15 cellular contexts compared by ENCODE assay signal in the genomic region with DNA sequence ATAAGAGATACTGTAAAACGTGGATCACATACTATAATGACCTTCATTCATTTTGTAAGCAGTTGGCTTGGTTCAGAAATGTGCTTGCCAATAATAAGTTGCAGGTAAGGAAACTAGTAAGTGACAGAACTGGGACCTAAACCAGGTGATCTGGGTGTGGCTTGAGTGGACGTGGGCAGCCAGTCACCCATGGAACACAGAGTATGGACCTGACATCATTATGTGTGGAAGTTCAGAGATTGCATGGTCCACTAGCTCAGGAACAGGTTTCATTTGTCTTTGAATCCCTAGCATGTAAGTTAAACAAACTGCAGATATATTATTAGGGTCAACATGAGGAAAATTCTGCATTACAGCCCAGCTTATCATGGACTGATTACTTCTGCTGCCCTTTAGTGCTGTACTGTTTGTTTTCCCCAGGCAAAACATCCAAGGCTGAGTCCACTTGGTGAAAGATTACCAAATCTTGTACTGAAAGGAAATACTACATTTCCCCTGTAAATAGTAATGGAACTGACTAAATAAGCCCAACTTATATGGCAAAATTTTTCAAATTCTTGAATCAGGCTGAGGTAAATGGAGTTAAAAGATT.
A peak's percentile ranks its signal among the peaks of the same experiment; 100 is the strongest.
DNase-seq lines count a peak whose midpoint lies in the region; ATAC-seq, FAIRE-seq and TF ChIP-seq lines count a peak whose summit lies in the region.
"Had no signal": no experiment of that assay in that cellular context is flagged by ENCODE, and none has a peak within 500 bp of the region (broad histone marks: within the 10 kb centered on the region; RNA-seq: fewer than 3 reads in every experiment).

No MANE protein-coding gene starts in this region.

- H3K4me3 ChIP-seq in A549 = no peak overlapping the region

- no peak overlapping the region for H3K27ac Mint-ChIP-seq in endothelial cell (ENCODE audit: unreplicated experiment)
- H3K27ac Mint-ChIP-seq: CD8-positive, alpha-beta T cell had no signal

- H3K4me1 ChIP-seq in A549 = peaks cover 61% of the 10 kb centered on the region

- no peaks in the 10 kb centered on the region for H3K9me3 ChIP-seq in A549

- H3K9me3 Mint-ChIP-seq in endothelial cell (ENCODE audit: unreplicated experiment) = peaks cover 8% of the 10 kb centered on the region

- no peak overlapping the region for H3K4me3 Mint-ChIP-seq in endothelial cell (ENCODE audit: unreplicated experiment)
- H3K4me3 Mint-ChIP-seq: CD8-positive, alpha-beta T cell had no signal

- DNase-seq in A549 (ENCODE audit: low read depth in 1 of 2, low spot score in 1 of 2) (peak in 1 of 2 experiments; percentile 62), HuH-7 (ENCODE audit: low spot score) (peak; percentile 17), fibroblast of peridontal ligament (ENCODE audit: extremely low read depth) (peak; percentile 30), renal cortical epithelial cell (ENCODE audit: low read depth) (peak; percentile 13), endothelial cell (ENCODE audit: low spot score) (no peak)
- no peak for DNase-seq in stimulated activated CD4-positive, alpha-beta T cell treated with anti-CD3 and anti-CD28 coated beads, Interleukin-12 subunit alpha, Interleukin-12 subunit beta, amount 100 ng/mL, for 4 hours
- DNase-seq: CD8-positive, alpha-beta T cell; KG1; NCI-H1092; NCI-H2107; NCI-H69; NK-92 treated with Interleukin-12 subunit alpha and Interleukin-12 subunit beta, amount 100 ng/mL, for 24 hours had no signal

- no peaks in the 10 kb centered on the region for H3K27me3 Mint-ChIP-seq in endothelial cell (ENCODE audit: unreplicated experiment)

- peak; percentile 34 to 83; a peak in 3 of 6 replicates for ATAC-seq in A549
- ATAC-seq in GM21526 (IDR thresholded peaks at IDR 0.05; ENCODE audit: low FRiP score, unreplicated experiment) = no peak
- ATAC-seq: CD8-positive, alpha-beta T cell had no signal

- TF ChIP-seq CTCF in A549 (IDR thresholded peaks at IDR 0.05) (no peak), endothelial cell (IDR thresholded peaks at IDR 0.05; ENCODE audit: unreplicated experiment) (no peak)

- TF ChIP-seq POLR2A in A549 (IDR thresholded peaks at IDR 0.05; ENCODE audit: low read length) = no peak

- CTCF ChIA-PET in A549 (lab: Yijun Ruan, JAX) = no interaction called here

- POLR2A ChIA-PET in A549 (lab: Yijun Ruan, JAX) = no interaction called here

- TF ChIP-seq EP300 in A549 (IDR thresholded peaks at IDR 0.05) = peak in 1 of 2 experiments; percentile 27; a peak in 1 of 5 replicates

- no peaks in the 10 kb centered on the region for H3K4me1 Mint-ChIP-seq in endothelial cell (ENCODE audit: unreplicated experiment)

- peak overlapping the region; percentile 67 to 71 for H3K27ac ChIP-seq in A549

- no peak for FAIRE-seq in A549 (lab: Jason Lieb, UNC)
- FAIRE-seq: D721Med, H54 had no signal

- TF ChIP-seq RAD21 in A549 (conservative IDR thresholded peaks at IDR 0.05 in 1 of 2, IDR thresholded peaks at IDR 0.05 in 1 of 2) = no peak

- H3K4me2 ChIP-seq in A549 = peak overlapping the region; percentile 58

- peaks cover 8% of the 10 kb centered on the region for H3K36me3 Mint-ChIP-seq in endothelial cell (ENCODE audit: low read depth, unreplicated experiment)
- H3K36me3 Mint-ChIP-seq: CD8-positive, alpha-beta T cell had no signal

- WGBS in A549 (ENCODE audit: missing lambda C conversion rate) = 18% methylated on average over 2 of the region's 2 CpGs

TF ChIP-seq in A549, 52 proteins besides CTCF, POLR2A, EP300 and RAD21:
- no peak for TF ChIP-seq HOXA7 (CRISPR knock-in tag; IDR thresholded peaks at IDR 0.05)
- TF ChIP-seq FOSL2 (IDR thresholded peaks at IDR 0.05) = no peak
- peak; percentile 4; the same call in 1 of the 2 replicates for TF ChIP-seq FOSL2 (CRISPR knock-in tag; IDR thresholded peaks at IDR 0.05)
- TF ChIP-seq CEBPB (IDR thresholded peaks at IDR 0.05) = peak in 1 of 2 experiments; percentile 35; a peak in 1 of 4 replicates
- TF ChIP-seq, protein P1, sequence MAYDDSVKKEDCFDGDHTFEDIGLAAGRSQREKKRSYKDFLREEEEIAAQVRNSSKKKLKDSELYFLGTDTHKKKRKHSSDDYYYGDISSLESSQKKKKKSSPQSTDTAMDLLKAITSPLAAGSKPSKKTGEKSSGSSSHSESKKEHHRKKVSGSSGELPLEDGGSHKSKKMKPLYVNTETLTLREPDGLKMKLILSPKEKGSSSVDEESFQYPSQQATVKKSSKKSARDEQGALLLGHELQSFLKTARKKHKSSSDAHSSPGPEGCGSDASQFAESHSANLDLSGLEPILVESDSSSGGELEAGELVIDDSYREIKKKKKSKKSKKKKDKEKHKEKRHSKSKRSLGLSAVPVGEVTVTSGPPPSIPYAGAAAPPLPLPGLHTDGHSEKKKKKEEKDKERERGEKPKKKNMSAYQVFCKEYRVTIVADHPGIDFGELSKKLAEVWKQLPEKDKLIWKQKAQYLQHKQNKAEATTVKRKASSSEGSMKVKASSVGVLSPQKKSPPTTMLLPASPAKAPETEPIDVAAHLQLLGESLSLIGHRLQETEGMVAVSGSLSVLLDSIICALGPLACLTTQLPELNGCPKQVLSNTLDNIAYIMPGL (CRISPR knock-in tag; IDR thresholded peaks at IDR 0.05; ENCODE audit: borderline replicate concordance) = no peak
- TF ChIP-seq GATA3 (IDR thresholded peaks at IDR 0.05; ENCODE audit: borderline replicate concordance) = peak; percentile 67
- TF ChIP-seq ZC3H11A (IDR thresholded peaks at IDR 0.05) = no peak
- TF ChIP-seq, protein P2, sequence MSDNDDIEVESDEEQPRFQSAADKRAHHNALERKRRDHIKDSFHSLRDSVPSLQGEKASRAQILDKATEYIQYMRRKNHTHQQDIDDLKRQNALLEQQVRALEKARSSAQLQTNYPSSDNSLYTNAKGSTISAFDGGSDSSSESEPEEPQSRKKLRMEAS (IDR thresholded peaks at IDR 0.05) = no peak
- TF ChIP-seq BHLHE40 (IDR thresholded peaks at IDR 0.05; ENCODE audit: low read depth, low read length) = no peak

Comparison
In these comparisons a context has a peak if more than half of its experiments do, and no peak if none do; other contexts are left out.
1. DNase-seq: peak in HuH-7 (single experiment), fibroblast of peridontal ligament (single experiment) and renal cortical epithelial cell (single experiment); none in endothelial cell (single experiment) and stimulated activated CD4-positive, alpha-beta T cell treated with anti-CD3 and anti-CD28 coated beads, Interleukin-12 subunit alpha, Interleukin-12 subunit beta, amount 100 ng/mL, for 4 hours (single experiment).